In genomic region chr1:19817160-19817559, GRCh38 we compare ENCODE assay signal across 1 cellular context.
TF ChIP-seq lines count a peak whose summit lies in the region.

No MANE protein-coding gene starts in this region.

TF ChIP-seq in WTC11, 78 proteins besides CTCF, POLR2A, EP300 and RAD21 (continued from another document):
- TF ChIP-seq ZNF532 (CRISPR knock-in tag; IDR thresholded peaks at IDR 0.05; ENCODE audit: borderline replicate concordance): no peak
- no peak for TF ChIP-seq ZNF317 (CRISPR knock-in tag; IDR thresholded peaks at IDR 0.05; ENCODE audit: borderline replicate concordance, low read depth)
TF ChIP-seq in WTC11: peak in this region for 1.
